ENCODE assay signal across 8 cellular contexts in the genomic region with DNA sequence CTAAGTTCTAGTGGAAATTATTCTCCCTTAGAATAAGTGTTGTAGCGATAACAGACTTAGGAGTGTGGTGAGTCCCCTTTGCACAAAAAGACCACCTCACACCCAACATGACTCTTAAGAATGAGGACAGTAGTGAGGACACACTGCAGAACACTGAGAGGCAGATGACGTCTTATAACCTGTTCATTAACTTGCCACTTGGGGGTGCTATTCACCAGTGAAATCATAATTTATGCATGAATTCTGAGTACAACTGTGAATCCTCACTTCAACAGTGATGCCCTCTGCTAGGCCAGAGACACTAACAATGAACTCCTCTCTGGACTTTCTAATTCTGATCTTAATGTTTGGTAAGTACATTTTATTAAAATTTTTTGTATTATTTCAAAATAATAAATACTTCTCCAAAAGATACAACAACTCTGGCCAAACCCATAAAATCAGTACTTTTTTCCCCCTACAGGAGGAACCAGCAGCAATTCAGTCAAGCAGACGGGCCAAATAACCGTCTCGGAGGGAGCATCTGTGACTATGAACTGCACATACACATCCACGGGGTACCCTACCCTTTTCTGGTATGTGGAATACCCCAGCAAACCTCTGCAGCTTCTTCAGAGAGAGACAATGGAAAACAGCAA.
A peak's percentile ranks its signal among the peaks of the same experiment; 100 is the strongest.
DNase-seq lines count a peak whose midpoint lies in the region; ATAC-seq, FAIRE-seq and TF ChIP-seq lines count a peak whose summit lies in the region.

No MANE protein-coding gene starts in this region.

- CTCF ChIA-PET in endothelial cell of umbilical vein (lab: Charles Lee): interaction anchor here (0.6 to 3.0 kb wide), 8 partner anchors 8 to 93 kb away, joined by 3 to 32 read pairs (median 4); no protein-coding TSS in a partner anchor

- peak; percentile 72 for ATAC-seq in GM19043 (IDR thresholded peaks at IDR 0.05; ENCODE audit: low read depth, unreplicated experiment)
- no peak for ATAC-seq in HG03045 (IDR thresholded peaks at IDR 0.05; ENCODE audit: unreplicated experiment)

- POLR2A ChIA-PET in endothelial cell of umbilical vein (lab: Charles Lee): no interaction called here

- no peak overlapping the region for H3K9ac ChIP-seq in endothelial cell of umbilical vein (replicated peaks; ENCODE audit: extremely low read depth, insufficient read depth, low read length)

- no peak for TF ChIP-seq POLR2A in endothelial cell of umbilical vein (IDR thresholded peaks at IDR 0.05; ENCODE audit: low read depth, low read length)

- no peaks in the 10 kb centered on the region for H3K9me1 ChIP-seq in endothelial cell of umbilical vein (replicated peaks; ENCODE audit: control insufficient read depth, extremely low read depth, insufficient read depth, low read length)

- no peaks in the 10 kb centered on the region for H3K79me2 ChIP-seq in endothelial cell of umbilical vein (ENCODE audit: control insufficient read depth, insufficient read depth, low read length)

- DNase-seq in D721Med (ENCODE audit: insufficient read length, low spot score) (no peak), HuH-7 (ENCODE audit: low spot score) (peak; percentile 30), SK-N-DZ (ENCODE audit: low spot score) (peak; percentile 10), endothelial cell of umbilical vein (ENCODE audit: low read depth, low spot score) (peak; percentile 54), myocyte (ENCODE audit: low read depth) (peak; percentile 63), ureter (ENCODE audit: low spot score) (no peak)

- no peaks in the 10 kb centered on the region for H3K36me3 ChIP-seq in endothelial cell of umbilical vein (ENCODE audit: control insufficient read depth in 2 of 2, extremely low read depth in 1 of 2, insufficient read depth in 2 of 2, low read length in 2 of 2)

- BruUV-seq in endothelial cell of umbilical vein (replicated peaks; lab: Mats Ljungman, UMichigan): no TSS peak

- H3K27ac ChIP-seq in endothelial cell of umbilical vein (ENCODE audit: insufficient read depth, low read depth, low read length): no peak overlapping the region

- H4K20me1 ChIP-seq in endothelial cell of umbilical vein (replicated peaks; ENCODE audit: control insufficient read depth, extremely low read depth, insufficient read depth, low read length): no peaks in the 10 kb centered on the region

- no peak overlapping the region for H3K4me3 ChIP-seq in endothelial cell of umbilical vein (replicated peaks in 1 of 3; ENCODE audit: insufficient read depth in 1 of 3, low read depth in 1 of 3, low read length in 3 of 3)

- FAIRE-seq in D721Med (lab: Jason Lieb, UNC) (no peak), endothelial cell of umbilical vein (lab: Jason Lieb, UNC) (peak; percentile 88)

- intact Hi-C loops in endothelial cell of umbilical vein (cut with micrococcal nuclease): loop anchor here (1.0 to 10.0 kb wide), 3 partner anchors 61 to 400 kb away; no protein-coding TSS in a partner anchor

- H3K4me2 ChIP-seq in endothelial cell of umbilical vein (ENCODE audit: insufficient read depth, low read length): no peak overlapping the region

- H3K4me1 ChIP-seq in endothelial cell of umbilical vein (ENCODE audit: control insufficient read depth, extremely low read depth, insufficient read depth, low read length): no peaks in the 10 kb centered on the region

- H3K27me3 ChIP-seq in endothelial cell of umbilical vein (ENCODE audit: control insufficient read depth in 2 of 2, insufficient read depth in 2 of 2, low read length in 2 of 2): peaks cover 7 to 10% of the 10 kb centered on the region in 2 experiments

- no peaks in the 10 kb centered on the region for H3K9me3 ChIP-seq in endothelial cell of umbilical vein (replicated peaks; ENCODE audit: control insufficient read depth, insufficient read depth, low read length)

- dilution Hi-C loops in endothelial cell of umbilical vein (cut with MboI; ENCODE audit: extremely low pct_ligation_motif_present, low sequenced_read_pairs): no loop called here

- H2AFZ ChIP-seq in endothelial cell of umbilical vein (ENCODE audit: low read depth, low read length): no peak overlapping the region

- TF ChIP-seq CTCF in D721Med (IDR thresholded peaks at IDR 0.05; ENCODE audit: insufficient read depth, missing control alignments) (peak; percentile 51), endothelial cell of umbilical vein (IDR thresholded peaks at IDR 0.05; ENCODE audit: extremely low read depth in 1 of 2, insufficient read depth in 1 of 2, low read depth in 1 of 2, low read length in 2 of 2) (peak; percentile 64 to 72)

TF ChIP-seq in endothelial cell of umbilical vein, 7 proteins besides CTCF, POLR2A, EP300 and RAD21:
- TF ChIP-seq POLR2AphosphoS5 (IDR thresholded peaks at IDR 0.05; ENCODE audit: insufficient read depth, low read depth, low read length): no peak
- no peak for TF ChIP-seq GATA2 (IDR thresholded peaks at IDR 0.05; ENCODE audit: insufficient read depth, insufficient read length, low read depth, low read length)

Comparison
In these comparisons a context has a peak if more than half of its experiments do, and no peak if none do; other contexts are left out.
1. DNase-seq: peak in HuH-7 (single experiment), SK-N-DZ (single experiment), endothelial cell of umbilical vein (single experiment) and myocyte (single experiment); none in D721Med (single experiment) and ureter (single experiment).